In the genomic region with DNA sequence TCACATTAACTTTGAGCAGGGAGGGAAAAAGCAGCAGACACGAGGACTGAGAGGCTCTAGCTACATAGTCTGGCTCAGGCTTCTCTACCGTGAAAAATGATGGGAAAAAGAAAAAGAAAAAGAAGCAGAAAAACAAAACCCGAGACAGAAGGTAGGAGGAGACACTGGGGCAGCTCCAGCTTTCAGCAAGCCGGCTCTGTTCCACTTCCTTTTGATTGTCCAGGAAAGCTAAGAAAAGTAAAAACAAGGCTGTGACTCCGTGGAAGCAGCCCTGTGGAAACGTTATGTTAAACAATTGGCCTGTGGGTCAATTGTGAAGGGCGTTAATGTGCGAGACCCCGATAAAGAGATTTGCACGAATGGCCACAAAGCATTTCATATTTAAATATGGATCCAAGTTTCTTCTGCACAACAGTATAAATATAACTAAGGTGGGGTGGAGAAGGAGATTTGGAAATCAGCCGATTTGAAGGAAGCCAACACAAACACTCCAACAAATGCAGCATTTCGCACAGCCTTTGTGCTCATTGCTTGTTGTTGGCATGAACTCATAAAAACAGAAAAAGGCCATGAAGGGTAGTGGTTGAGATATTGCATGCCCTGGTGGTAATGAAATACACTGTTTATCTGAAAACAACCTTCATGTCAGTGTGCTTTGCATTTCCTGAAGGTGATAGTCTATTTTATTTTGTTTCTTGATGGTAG, we compare ENCODE assay signal across 14 cellular contexts.
DNase-seq lines count a peak whose midpoint lies in the region; ATAC-seq and TF ChIP-seq lines count a peak whose summit lies in the region.
"Had no signal": no experiment of that assay in that cellular context is flagged by ENCODE, and none has a peak within 500 bp of the region (broad histone marks: within the 10 kb centered on the region; RNA-seq: fewer than 3 reads in every experiment).

No MANE protein-coding gene starts in this region.

- no TSS peak for BruUV-seq in A673 (replicated peaks; lab: Mats Ljungman, UMichigan)

- peaks cover 1% of the 10 kb centered on the region for H3K9me3 ChIP-seq in right cardiac atrium (ENCODE audit: control insufficient read depth, low read length)
- H3K9me3 ChIP-seq in A673 (ENCODE audit: low read depth, low read length, poor library complexity, severe bottlenecking) = no peaks in the 10 kb centered on the region
- no peaks in the 10 kb centered on the region for H3K9me3 ChIP-seq in Peyer's patch

- H3K4me3 ChIP-seq in choroid plexus epithelial cell (ENCODE audit: low read depth, low read length) (peak overlapping the region; percentile 36), right cardiac atrium (ENCODE audit: low read length) (peak overlapping the region; percentile 7), A673 (ENCODE audit: low read depth, low read length, poor library complexity, severe bottlenecking) (no peak overlapping the region), Peyer's patch (no peak overlapping the region)

- CTCF ChIA-PET in A673 (lab: Charles Lee) = no interaction called here

- no peaks in the 10 kb centered on the region for H3K27me3 ChIP-seq in right cardiac atrium (ENCODE audit: control insufficient read depth, insufficient read depth)
- H3K27me3 ChIP-seq in A673 (replicated peaks; ENCODE audit: insufficient read depth, low read depth, low read length, poor library complexity) = no peaks in the 10 kb centered on the region
- H3K27me3 ChIP-seq in Peyer's patch = no peaks in the 10 kb centered on the region

- intact Hi-C loops in right cardiac atrium (cut with DNase I) = no loop called here
- intact Hi-C loops in A673 (cut with micrococcal nuclease; ENCODE audit: unreplicated experiment) = no loop called here

- WGBS in right cardiac atrium = 37% methylated on average over 12 of the region's 12 CpGs

- peak; percentile 88 to 95 for ATAC-seq in right cardiac atrium
- ATAC-seq: natural killer cell had no signal

- H3K27ac ChIP-seq in right cardiac atrium (ENCODE audit: low read length) (peak overlapping the region; percentile 82), A673 (ENCODE audit: low read depth, low read length, poor library complexity, severe bottlenecking) (no peak overlapping the region), caudate nucleus (ENCODE audit: low read depth, low read length) (no peak overlapping the region), Peyer's patch (no peak overlapping the region)

- H3K4me1 ChIP-seq in right cardiac atrium (ENCODE audit: control insufficient read depth, insufficient read depth, low read length) = no peaks in the 10 kb centered on the region
- H3K4me1 ChIP-seq in A673 (ENCODE audit: insufficient read depth, low read length, poor library complexity, severe bottlenecking) = no peaks in the 10 kb centered on the region
- H3K4me1 ChIP-seq in Peyer's patch = no peaks in the 10 kb centered on the region

- TF ChIP-seq CTCF in choroid plexus epithelial cell (conservative IDR thresholded peaks at IDR 0.05; ENCODE audit: low read depth, low read length) = peak; percentile 68
- no peak for TF ChIP-seq CTCF in A673 (conservative IDR thresholded peaks at IDR 0.05; ENCODE audit: low read depth, low read length)
- no peak for TF ChIP-seq CTCF in Peyer's patch (IDR thresholded peaks at IDR 0.05)

- DNase-seq in NCI-H1092 (lab: John Stamatoyannopoulos, UW) (peak; percentile 5), choroid plexus epithelial cell (ENCODE audit: low read depth) (peak; percentile 47), right cardiac atrium (peak in 1 of 3 donors; percentile 46), pulmonary artery endothelial cell (ENCODE audit: low read depth, low spot score) (peak; percentile 39), A673 (ENCODE audit: low spot score) (no peak), caudate nucleus (lab: John Stamatoyannopoulos, UW) (no peak), Peyer's patch (no peak)
- no peak for DNase-seq in central memory CD4-positive, alpha-beta T cell
- DNase-seq: activated T-cell treated with anti-CD3 and anti-CD28 coated beads, Interleukin-2, amount 50 U/mL, for 1 hour; MM.1S; natural killer cell; SIG-M5; small intestine; stimulated activated naive CD4-positive, alpha-beta T cell treated with Interleukin-2 at 50 U/mL for 16 hours had no signal

- no peaks in the 10 kb centered on the region for H3K36me3 ChIP-seq in A673 (ENCODE audit: insufficient read depth, low read length, poor library complexity, severe bottlenecking)
- H3K36me3 ChIP-seq in Peyer's patch = no peaks in the 10 kb centered on the region

- TF ChIP-seq POLR2A in Peyer's patch (IDR thresholded peaks at IDR 0.05) = no peak

- POLR2A ChIA-PET in A673 (lab: Charles Lee; ENCODE audit: low non-redundant PET) = no interaction called here

Comparison
In these comparisons a context has a peak if more than half of its experiments do, and no peak if none do; other contexts are left out.
1. DNase-seq: peak in NCI-H1092 (single experiment), choroid plexus epithelial cell (single experiment) and pulmonary artery endothelial cell (single experiment); none in A673 (single experiment), caudate nucleus (0 of 61), Peyer's patch (0 of 3) and central memory CD4-positive, alpha-beta T cell (single experiment).
2. H3K4me3 ChIP-seq: peak in choroid plexus epithelial cell (single experiment) and right cardiac atrium (single experiment); none in A673 (single experiment) and Peyer's patch (0 of 4).